In the genomic region with DNA sequence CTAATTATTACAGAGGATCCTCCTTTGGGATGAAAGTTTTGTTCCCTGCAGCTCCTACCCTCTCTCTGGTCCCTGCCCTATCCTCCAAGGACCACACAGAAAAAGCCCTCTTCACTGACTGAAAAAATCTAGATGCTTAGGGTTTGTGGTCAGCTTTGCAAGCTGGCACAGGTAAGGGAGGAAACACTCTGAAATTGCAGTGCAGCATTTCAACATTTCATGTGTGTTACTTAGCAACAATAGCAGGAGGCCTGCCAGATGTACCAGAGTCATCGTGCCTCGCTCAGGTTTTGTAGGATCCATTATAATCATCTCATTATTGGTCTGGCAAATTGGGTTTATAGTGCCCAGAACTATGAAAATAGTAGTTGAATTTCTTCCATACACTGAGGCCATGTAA, we compare ENCODE assay signal across 18 cellular contexts.
DNase-seq lines count a peak whose midpoint lies in the region.
"Had no signal": no experiment of that assay in that cellular context is flagged by ENCODE, and none has a peak within 500 bp of the region (broad histone marks: within the 10 kb centered on the region; RNA-seq: fewer than 3 reads in every experiment).

No MANE protein-coding gene starts in this region.

- peak overlapping the region; percentile 21 for H3K27ac ChIP-seq in cingulate gyrus (ENCODE audit: low read depth, low read length)
- H3K27ac ChIP-seq: A549, esophagus squamous epithelium, neutrophil, Peyer's patch, psoas muscle had no signal

- DNase-seq in NCI-H2196 (lab: John Stamatoyannopoulos, UW; ENCODE audit: unreplicated experiment) (peak; percentile 18), NCI-H2196 treated with DMSO at 0.1 percent for 48 hours (lab: John Stamatoyannopoulos, UW; ENCODE audit: unreplicated experiment) (no peak), COR-L47 (lab: John Stamatoyannopoulos, UW) (peak; percentile 3), NCI-H69 (lab: John Stamatoyannopoulos, UW) (peak; percentile 56), epidermal melanocyte (ENCODE audit: insufficient read length, low spot score) (no peak), Ammon's horn (ENCODE audit: low spot score) (no peak), CD1c-positive myeloid dendritic cell (ENCODE audit: extremely low spot score) (no peak)
- DNase-seq: activated naive CD8-positive, alpha-beta T cell treated with anti-CD3 and anti-CD28 coated beads for 36 hours; effector CD8-positive, alpha-beta T cell; esophagus squamous epithelium; NCI-H146; NCI-H345; Peyer's patch; psoas muscle; SK-N-SH had no signal

Comparison
In these comparisons a context has a peak if more than half of its experiments do, and no peak if none do; other contexts are left out.
1. DNase-seq: peak in NCI-H2196 (single experiment), COR-L47 (single experiment) and NCI-H69 (single experiment); none in NCI-H2196 treated with DMSO at 0.1 percent for 48 hours (single experiment), epidermal melanocyte (single experiment), Ammon's horn (single experiment) and CD1c-positive myeloid dendritic cell (single experiment).